In the genomic region with DNA sequence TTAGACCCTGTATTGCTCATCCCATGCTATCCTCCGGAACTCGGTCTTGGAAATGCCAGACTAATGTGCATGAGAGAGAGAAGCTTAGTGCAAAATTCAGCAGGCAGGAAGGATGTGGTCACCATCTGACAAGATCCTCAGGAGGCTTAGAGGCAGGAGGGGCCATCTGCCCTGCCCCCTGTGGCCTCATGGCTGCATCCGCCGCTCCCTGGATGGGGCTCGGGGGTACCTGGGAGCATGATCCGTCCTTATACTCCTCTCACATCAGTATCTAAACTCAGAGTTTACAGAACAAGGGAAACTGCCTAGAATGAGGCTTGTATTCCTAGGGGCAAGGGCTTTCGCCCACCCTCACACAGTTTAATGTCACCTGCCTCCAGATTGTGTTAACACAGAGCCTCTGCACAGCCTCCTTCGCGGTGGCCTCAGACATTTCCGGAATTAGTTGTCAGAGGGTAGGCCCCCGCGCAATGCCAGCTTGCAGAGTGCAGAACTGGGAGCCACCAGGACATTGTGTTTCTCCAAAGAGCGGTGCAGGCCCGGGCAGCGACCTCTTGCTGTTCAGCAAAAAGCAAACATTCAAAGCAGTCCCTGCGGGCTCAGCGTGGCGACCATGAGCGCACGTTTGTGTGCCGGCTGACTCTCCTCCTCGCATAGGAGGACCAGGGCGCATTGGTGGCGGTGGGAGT, we compare ENCODE assay signal across 7 cellular contexts. TPM values are rescaled to one million over a fixed set of nuclear protein-coding genes. Genes with fewer than 3 reads are reported as not detected.
A peak's percentile ranks its signal among the peaks of the same experiment; 100 is the strongest.
DNase-seq lines count a peak whose midpoint lies in the region; ATAC-seq and FAIRE-seq lines count a peak whose summit lies in the region.

No MANE protein-coding gene starts in this region.

- H4K5ac ChIP-seq in mesendoderm (ENCODE audit: low read length): no peak overlapping the region

- peak overlapping the region; percentile 73 for H3K4me3 Mint-ChIP-seq in activated naive CD8-positive, alpha-beta T cell

- H3K4me3 ChIP-seq in H7 (ENCODE audit: insufficient read depth, low read depth, low read length): no peak overlapping the region
- no peak overlapping the region for H3K4me3 ChIP-seq in mesendoderm (ENCODE audit: low read length)

- no peak overlapping the region for H3K23ac ChIP-seq in mesendoderm (ENCODE audit: low read length)

- no peaks in the 10 kb centered on the region for H3K27me3 Mint-ChIP-seq in activated naive CD8-positive, alpha-beta T cell

- H2BK15ac ChIP-seq in mesendoderm (replicated peaks; ENCODE audit: low read depth): no peak overlapping the region

- no peak overlapping the region for H3K9ac ChIP-seq in mesendoderm (ENCODE audit: low read length)

- peak overlapping the region; percentile 61 for H3K27ac Mint-ChIP-seq in activated naive CD8-positive, alpha-beta T cell

- ATAC-seq in GM18517 (IDR thresholded peaks at IDR 0.05; ENCODE audit: unreplicated experiment): no peak

- DNase-seq in H7 (peak; percentile 46), RPMI7951 (ENCODE audit: low read depth) (peak; percentile 49), mesendoderm (no peak), urothelium cell line (ENCODE audit: low spot score) (no peak)
- peak; percentile 6 to 17 for DNase-seq in stimulated activated CD4-positive, alpha-beta T cell treated with anti-CD3 and anti-CD28 coated beads, Interleukin-2, amount 100 ng/mL, for 48 hours

- H3K4ac ChIP-seq in mesendoderm (ENCODE audit: low read depth, low read length): no peak overlapping the region

- H3K27ac ChIP-seq in mesendoderm (ENCODE audit: low read depth, low read length): no peak overlapping the region

- H3K79me1 ChIP-seq in mesendoderm (ENCODE audit: low read length): no peaks in the 10 kb centered on the region

- H2BK5ac ChIP-seq in mesendoderm (ENCODE audit: low read length): no peak overlapping the region

- H3K36me3 ChIP-seq in H7 (replicated peaks; ENCODE audit: control insufficient read depth, insufficient read depth, low read length): no peaks in the 10 kb centered on the region
- no peaks in the 10 kb centered on the region for H3K36me3 ChIP-seq in mesendoderm (ENCODE audit: control insufficient read depth, insufficient read depth, low read length)

- WGBS in mesendoderm (ENCODE audit: extremely low coverage, insufficient coverage, low lambda C conversion rate): no CpG with 5 or more reads among the region's 24 CpGs

- no peaks in the 10 kb centered on the region for H3K79me2 ChIP-seq in mesendoderm (ENCODE audit: control insufficient read depth, insufficient read depth, low read length)

- no peaks in the 10 kb centered on the region for H3K9me3 Mint-ChIP-seq in activated naive CD8-positive, alpha-beta T cell (ENCODE audit: low read depth)

- FAIRE-seq in urothelium cell line (lab: Jason Lieb, UNC): no peak

- H3K4me1 Mint-ChIP-seq in activated naive CD8-positive, alpha-beta T cell (ENCODE audit: low read depth): peaks cover 26% of the 10 kb centered on the region

- H3K36me3 Mint-ChIP-seq in activated naive CD8-positive, alpha-beta T cell: no peaks in the 10 kb centered on the region

- no peak overlapping the region for H2BK120ac ChIP-seq in mesendoderm (ENCODE audit: low read depth, low read length)

- H3K18ac ChIP-seq in mesendoderm (ENCODE audit: low read length): no peak overlapping the region

- H4K8ac ChIP-seq in mesendoderm (ENCODE audit: low read depth, low read length): no peak overlapping the region

- no peak overlapping the region for H3K56ac ChIP-seq in mesendoderm (ENCODE audit: low read length)

- no peak overlapping the region for H2AK5ac ChIP-seq in mesendoderm (ENCODE audit: low read length)

- no peaks in the 10 kb centered on the region for H3K27me3 ChIP-seq in H7 (ENCODE audit: control insufficient read depth, insufficient read depth, low read length)
- no peaks in the 10 kb centered on the region for H3K27me3 ChIP-seq in mesendoderm (ENCODE audit: insufficient read depth, low read length, poor library complexity)

- no peak overlapping the region for H3K4me2 ChIP-seq in mesendoderm (ENCODE audit: low read length)

- H3K4me1 ChIP-seq in mesendoderm (ENCODE audit: control insufficient read depth, low read depth, low read length): no peaks in the 10 kb centered on the region

RNA-seq across cellular contexts. Expression of gene GPR12, which starts 39.2 kb away (rescaled TPM):
- total RNA-seq in H7 (2014; rRNA removed; shearing (Covaris generic)): not detected in 2 replicates
- total RNA-seq in RPMI7951 (2014; rRNA removed; shearing (Covaris generic)): not detected in 2 replicates
- 0.01 TPM for polyA plus RNA-seq in mesendoderm (2013, experiment 1 of 2)
- 0.03 TPM for polyA plus RNA-seq in mesendoderm (2013, experiment 2 of 2)

Comparison
In these comparisons a context has a peak if more than half of its experiments do, and no peak if none do; other contexts are left out.
1. DNase-seq: peak in H7 (single experiment), RPMI7951 (single experiment) and stimulated activated CD4-positive, alpha-beta T cell treated with anti-CD3 and anti-CD28 coated beads, Interleukin-2, amount 100 ng/mL, for 48 hours (2 of 2); none in mesendoderm (single experiment) and urothelium cell line (single experiment).